In the genomic region with DNA sequence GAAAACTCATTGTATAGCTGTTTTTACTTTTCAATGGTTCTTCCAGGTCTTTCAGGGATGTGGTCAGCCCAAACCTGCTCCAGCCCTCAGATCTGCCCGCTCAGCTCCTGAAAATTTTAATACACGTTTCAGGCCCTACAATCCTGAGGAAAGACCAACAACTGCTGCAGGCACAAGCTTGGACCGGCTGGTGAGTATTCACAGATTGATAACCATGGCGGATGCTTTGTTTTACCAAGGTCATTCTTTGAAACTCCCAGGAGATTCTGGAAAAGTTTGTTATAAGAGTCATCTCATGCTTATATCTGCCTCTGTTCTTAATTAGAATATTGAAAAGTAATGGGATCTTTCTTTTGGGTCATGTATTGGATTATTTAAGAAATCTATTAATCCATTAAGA, we compare ENCODE assay signal across 22 cellular contexts.
A peak's percentile ranks its signal among the peaks of the same experiment; 100 is the strongest.
DNase-seq lines count a peak whose midpoint lies in the region; ATAC-seq and TF ChIP-seq lines count a peak whose summit lies in the region.
"Had no signal": no experiment of that assay in that cellular context is flagged by ENCODE, and none has a peak within 500 bp of the region (broad histone marks: within the 10 kb centered on the region; RNA-seq: fewer than 3 reads in every experiment).

No MANE protein-coding gene starts in this region.

- H2AFZ ChIP-seq in mammary epithelial cell (ENCODE audit: low read depth, low read length), result no peak overlapping the region
- H2AFZ ChIP-seq: neural progenitor cell had no signal

- no peaks in the 10 kb centered on the region for H3K79me2 ChIP-seq in mammary epithelial cell (ENCODE audit: insufficient read depth, low read length)

- H3K4me1 ChIP-seq in mammary epithelial cell (ENCODE audit: insufficient read depth, low read length) (peaks cover 25% of the 10 kb centered on the region), breast epithelium (no peaks in the 10 kb centered on the region), right lobe of liver (peaks cover 0 to 29% (median 11%) of the 10 kb centered on the region in 4 donors)
- H3K4me1 ChIP-seq: BLaER1, neural progenitor cell had no signal

- H3K27me3 ChIP-seq in mammary epithelial cell (ENCODE audit: insufficient read depth, low read length) (no peaks in the 10 kb centered on the region), breast epithelium (no peaks in the 10 kb centered on the region), brain microvascular endothelial cell (replicated peaks) (no peaks in the 10 kb centered on the region), right lobe of liver (no peaks in the 10 kb centered on the region)
- H3K27me3 ChIP-seq: BLaER1, gastrocnemius medialis, sigmoid colon, transverse colon had no signal

- H3K4me3 ChIP-seq in mammary epithelial cell (replicated peaks in 1 of 3; ENCODE audit: insufficient read depth in 1 of 3, low read depth in 2 of 3, low read length in 3 of 3), result no peak overlapping the region
- H3K4me3 ChIP-seq in breast epithelium, result no peak overlapping the region
- H3K4me3 ChIP-seq in brain microvascular endothelial cell (ENCODE audit: low read depth, low read length), result no peak overlapping the region
- H3K4me3 ChIP-seq in right lobe of liver, result no peak overlapping the region
- H3K4me3 ChIP-seq: BLaER1, gastrocnemius medialis, neural progenitor cell, sigmoid colon, transverse colon had no signal

- BruUV-seq in mammary epithelial cell (replicated peaks; lab: Mats Ljungman, UMichigan), result no TSS peak

- TF ChIP-seq CTCF in mammary epithelial cell (conservative IDR thresholded peaks at IDR 0.05 in 1 of 2, IDR thresholded peaks at IDR 0.05 in 1 of 2; ENCODE audit: extremely low read depth in 1 of 2, insufficient read depth in 1 of 2, low read depth in 1 of 2, low read length in 2 of 2) (no peak), breast epithelium (IDR thresholded peaks at IDR 0.05) (no peak), brain microvascular endothelial cell (IDR thresholded peaks at IDR 0.05; ENCODE audit: low read depth, low read length, missing control alignments) (no peak), right lobe of liver (IDR thresholded peaks at IDR 0.05) (no peak)

- intact Hi-C loops in mammary epithelial cell (cut with micrococcal nuclease), result no loop called here
- intact Hi-C loops in breast epithelium (cut with DNase I; ENCODE audit: low total_unique reads), result no loop called here
- intact Hi-C loops in right lobe of liver (cut with DNase I), result no loop called here

- no peak overlapping the region for H3K9ac ChIP-seq in mammary epithelial cell (ENCODE audit: insufficient read depth, low read length)
- H3K9ac ChIP-seq: BLaER1, neural progenitor cell had no signal

- H3K9me3 ChIP-seq in mammary epithelial cell (replicated peaks; ENCODE audit: insufficient read depth, low read length) (no peaks in the 10 kb centered on the region), breast epithelium (no peaks in the 10 kb centered on the region), right lobe of liver (no peaks in the 10 kb centered on the region)
- H3K9me3 ChIP-seq: BLaER1, gastrocnemius medialis, sigmoid colon, transverse colon had no signal

- no peaks in the 10 kb centered on the region for H4K20me1 ChIP-seq in mammary epithelial cell (ENCODE audit: insufficient read depth, low read length)
- H4K20me1 ChIP-seq: BLaER1 had no signal

- ATAC-seq in right lobe of liver, result no peak
- ATAC-seq: stimulated activated naive CD8-positive, alpha-beta T cell treated with anti-CD3 and anti-CD28 coated beads, Interleukin-15, amount 100 ng/mL, for 72 hours had no signal

- CTCF ChIA-PET in mammary epithelial cell (lab: Charles Lee; ENCODE audit: low non-redundant PET), result no interaction called here

- in situ Hi-C loops in mammary epithelial cell (cut with MboI; ENCODE audit: low sequenced_read_pairs in 2 of 2) (no loop called here), brain microvascular endothelial cell (cut with HindIII; ENCODE audit: low pct_ligation_motif_present, low sequenced_read_pairs) (no loop called here)

- WGBS in mammary epithelial cell (ENCODE audit: low coverage, missing lambda C conversion rate), result 94% methylated on average over 4 of the region's 4 CpGs
- WGBS in right lobe of liver (ENCODE audit: insufficient coverage, low coverage, low lambda C conversion rate, missing lambda C conversion rate), result 82% methylated on average over 3 of the region's 4 CpGs

- peak overlapping the region; percentile 73 for H3K27ac ChIP-seq in mammary epithelial cell (ENCODE audit: insufficient read depth, low read depth, low read length)
- H3K27ac ChIP-seq in breast epithelium, result no peak overlapping the region
- peak overlapping the region; percentile 59 for H3K27ac ChIP-seq in brain microvascular endothelial cell
- H3K27ac ChIP-seq in right lobe of liver, result peak overlapping the region in 2 of 3 donors; percentile 27 to 47
- H3K27ac ChIP-seq: BLaER1, neural progenitor cell, transverse colon had no signal

- DNase-seq in mammary epithelial cell (no peak), breast epithelium (ENCODE audit: low spot score in 2 of 2) (no peak), brain microvascular endothelial cell (no peak), right lobe of liver (no peak), NCI-H2029 treated with DMSO at 0.1 percent for 48 hours (lab: John Stamatoyannopoulos, UW) (no peak), NCI-H748 (lab: John Stamatoyannopoulos, UW; ENCODE audit: unreplicated experiment) (no peak), NCI-H1105 (lab: John Stamatoyannopoulos, UW) (no peak)
- DNase-seq in NK-92 treated with Interleukin-12 subunit alpha and Interleukin-12 subunit beta, amount 100 ng/mL, for 24 hours (lab: John Stamatoyannopoulos, UW), result no peak
- DNase-seq: activated CD4-positive, alpha-beta T cell treated with anti-CD3 and anti-CD28 coated beads, Interleukin-2, amount 50 U/mL, for 48 hours; activated CD4-positive, CD25-positive, alpha-beta regulatory T cell; activated CD8-positive, alpha-beta memory T cell treated with anti-CD3 and anti-CD28 coated beads, Interleukin-2, amount 50 U/mL, for 48 hours; DMS53; hippocampal formation; Kasumi-1; NCI-H1930; NCI-H774; sigmoid colon; stimulated activated naive CD8-positive, alpha-beta T cell treated with anti-CD3 and anti-CD28 coated beads, Interleukin-15, amount 100 ng/mL, for 72 hours; transverse colon had no signal

- H3K36me3 ChIP-seq in mammary epithelial cell (ENCODE audit: insufficient read depth, low read length) (no peaks in the 10 kb centered on the region), breast epithelium (no peaks in the 10 kb centered on the region), brain microvascular endothelial cell (replicated peaks) (no peaks in the 10 kb centered on the region), right lobe of liver (no peaks in the 10 kb centered on the region)
- H3K36me3 ChIP-seq: BLaER1, gastrocnemius medialis, neural progenitor cell, sigmoid colon, transverse colon had no signal

- TF ChIP-seq POLR2A in breast epithelium (IDR thresholded peaks at IDR 0.05), result no peak
- no peak for TF ChIP-seq POLR2A in right lobe of liver (IDR thresholded peaks at IDR 0.05)

- dilution Hi-C loops in mammary epithelial cell (cut with HindIII; ENCODE audit: low sequenced_read_pairs), result no loop called here

- no peak overlapping the region for H3K4me2 ChIP-seq in mammary epithelial cell (ENCODE audit: insufficient read depth, low read depth, low read length)
- H3K4me2 ChIP-seq: BLaER1, neural progenitor cell had no signal

Comparison
In these comparisons a context has a peak if more than half of its experiments do, and no peak if none do; other contexts are left out.
1. H3K27ac ChIP-seq: peak in mammary epithelial cell (single experiment), brain microvascular endothelial cell (single experiment) and right lobe of liver (2 of 3); none in breast epithelium (0 of 2).